ENCODE assay signal across 13 cellular contexts in genomic region chr10:10873289-10873688, GRCh38.
"Had no signal": no experiment of that assay in that cellular context is flagged by ENCODE, and none has a peak within 500 bp of the region (broad histone marks: within the 10 kb centered on the region; RNA-seq: fewer than 3 reads in every experiment).

No MANE protein-coding gene starts in this region.

- H3K9me3 ChIP-seq: heart left ventricle, sigmoid colon had no signal

- H3K27me3 ChIP-seq: heart left ventricle, sigmoid colon had no signal

- DNase-seq: activated CD4-positive, alpha-beta T cell treated with anti-CD3 and anti-CD28 coated beads, Interleukin-2, amount 50 U/mL, for 4 hours; activated naive CD4-positive, alpha-beta T cell treated with anti-CD3 and anti-CD28 coated beads, Interleukin-2, amount 50 U/mL, for 16 hours; central memory CD4-positive, alpha-beta T cell; effector CD4-positive, alpha-beta T cell; heart left ventricle; left ventricle myocardium superior; sigmoid colon; stimulated activated CD4-positive, alpha-beta T cell treated with anti-CD3 and anti-CD28 coated beads, Interleukin-12 subunit alpha, Interleukin-12 subunit beta, amount 100 ng/mL, for 4 hours; stimulated activated CD4-positive, alpha-beta T cell treated with anti-CD3 and anti-CD28 coated beads, Interleukin-2, amount 100 ng/mL, for 24 hours; T-cell; T-helper 9 cell had no signal

- H3K4me3 ChIP-seq: coronary artery, heart left ventricle, sigmoid colon, SK-N-MC had no signal

- H3K27ac ChIP-seq: SK-N-MC had no signal

- ATAC-seq: T-cell had no signal

- H3K36me3 ChIP-seq: heart left ventricle, sigmoid colon had no signal
